Comparison of ENCODE assay signal across 9 cellular contexts in genomic region chr11:8043756-8044155, GRCh38. TPM values are rescaled to one million over a fixed set of nuclear protein-coding genes. Genes with fewer than 3 reads are reported as not detected.
"Had no signal": no experiment of that assay in that cellular context is flagged by ENCODE, and none has a peak within 500 bp of the region (broad histone marks: within the 10 kb centered on the region; RNA-seq: fewer than 3 reads in every experiment).

No MANE protein-coding gene starts in this region.

- H3K4me3 ChIP-seq: GM23248, HAP-1, K562 had no signal

- DNase-seq: GM23248, GOT3, H7, HFFc6, IMR-90 had no signal

- ATAC-seq: HCT116, K562 had no signal

RNA-seq across cellular contexts. Expression of gene TUB, which starts 37.3 kb away (rescaled TPM):
- total RNA-seq: HT-29, K562 had no signal
